9 cellular contexts compared by ENCODE assay signal in the genomic region with DNA sequence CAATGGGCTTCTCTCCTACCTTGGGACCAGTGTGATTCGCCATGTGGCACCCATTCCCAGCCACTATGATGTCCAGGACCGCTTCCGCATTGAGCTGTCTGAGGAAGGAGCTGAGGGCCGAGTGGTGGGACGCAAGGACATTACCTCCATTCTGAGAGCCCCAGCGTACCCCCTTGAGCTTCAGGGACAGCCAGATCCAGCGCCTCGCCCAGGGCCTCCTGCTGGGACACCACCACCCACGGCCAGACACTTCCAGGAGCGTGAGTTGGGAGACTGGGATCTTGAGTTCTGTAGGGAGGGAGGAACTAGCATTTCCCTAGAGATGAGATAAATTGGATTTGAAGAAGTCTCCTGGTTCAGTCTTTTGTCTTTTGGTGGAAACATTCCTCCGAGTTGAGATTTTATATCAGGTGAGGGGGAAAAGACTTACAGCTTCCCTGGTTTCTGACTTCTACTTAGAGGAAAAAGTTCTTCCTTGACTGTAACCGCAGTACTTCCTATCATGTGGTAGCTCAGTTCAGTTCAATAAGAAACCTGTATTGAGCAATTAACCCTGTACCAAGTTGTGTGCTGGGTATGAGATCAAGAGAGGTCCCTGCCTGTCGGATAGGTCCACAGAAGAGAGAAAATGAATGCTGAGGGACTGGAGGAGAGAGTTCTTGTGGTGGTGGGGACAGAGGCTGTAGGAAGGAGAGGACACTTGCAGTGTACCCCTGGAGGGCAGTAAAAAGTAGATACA. TPM values are rescaled to one million over a fixed set of nuclear protein-coding genes. Genes with fewer than 3 reads are reported as not detected.
DNase-seq lines count a peak whose midpoint lies in the region; ATAC-seq and TF ChIP-seq lines count a peak whose summit lies in the region.
"Had no signal": no experiment of that assay in that cellular context is flagged by ENCODE, and none has a peak within 500 bp of the region (broad histone marks: within the 10 kb centered on the region; RNA-seq: fewer than 3 reads in every experiment).

No MANE protein-coding gene starts in this region.

- CTCF ChIA-PET in A673 (lab: Charles Lee) (no interaction called here), IMR-90 (lab: Yijun Ruan, JAX) (interaction anchor here (0.6 kb wide), 2 partner anchors 98 to 174 kb away, joined by 3 to 6 read pairs; no protein-coding TSS in a partner anchor)

- no peak overlapping the region for H3K27ac Mint-ChIP-seq in activated naive CD8-positive, alpha-beta T cell treated with anti-CD3 and anti-CD28 coated beads, Interleukin-2, amount 50 U/mL, for 24 hours

- no peak overlapping the region for H2BK120ac ChIP-seq in IMR-90 (ENCODE audit: low read depth, low read length)

- H3K14ac ChIP-seq in IMR-90 (replicated peaks; ENCODE audit: low read depth, low read length): no peak overlapping the region

- BruUV-seq in A673 (replicated peaks; lab: Mats Ljungman, UMichigan) (no TSS peak), IMR-90 (replicated peaks; lab: Mats Ljungman, UMichigan) (no TSS peak)

- TF ChIP-seq CTCF in A673 (conservative IDR thresholded peaks at IDR 0.05; ENCODE audit: low read depth, low read length): no peak
- TF ChIP-seq CTCF in IMR-90 (conservative IDR thresholded peaks at IDR 0.05; ENCODE audit: low read depth, low read length): no peak

- in situ Hi-C loops in IMR-90 (cut with MboI; ENCODE audit: low sequenced_read_pairs): no loop called here

- H3K4me1 ChIP-seq in A673 (ENCODE audit: insufficient read depth, low read length, poor library complexity, severe bottlenecking) (peaks cover 7% of the 10 kb centered on the region), IMR-90 (ENCODE audit: control insufficient read depth, insufficient read depth, low read length) (peaks cover 6% of the 10 kb centered on the region), muscle layer of duodenum (ENCODE audit: control insufficient read depth in 1 of 2, insufficient read depth in 2 of 2, low read length in 2 of 2) (peaks cover 0 to 13% of the 10 kb centered on the region in 2 donors)

- H4K8ac ChIP-seq in IMR-90 (ENCODE audit: low read depth in 2 of 2, low read length in 2 of 2): no peak overlapping the region

- no peaks in the 10 kb centered on the region for H3K36me3 ChIP-seq in A673 (ENCODE audit: insufficient read depth, low read length, poor library complexity, severe bottlenecking)
- no peaks in the 10 kb centered on the region; the same call in 1 of the 2 replicates for H3K36me3 ChIP-seq in IMR-90 (ENCODE audit: control insufficient read depth, insufficient read depth, low read length)
- peaks cover 0 to 3% of the 10 kb centered on the region in 2 donors for H3K36me3 ChIP-seq in muscle layer of duodenum (ENCODE audit: control insufficient read depth in 1 of 2, insufficient read depth in 2 of 2, low read length in 2 of 2)

- no peak overlapping the region for H2BK20ac ChIP-seq in IMR-90 (ENCODE audit: low read depth, low read length)

- POLR2A ChIA-PET in A673 (lab: Charles Lee; ENCODE audit: low non-redundant PET) (no interaction called here), IMR-90 (lab: Charles Lee; ENCODE audit: unreplicated experiment) (no interaction called here)

- no peak for TF ChIP-seq POLR2A in IMR-90 (IDR thresholded peaks at IDR 0.05; ENCODE audit: low read depth, low read length)

- no peaks in the 10 kb centered on the region for H3K36me3 Mint-ChIP-seq in activated naive CD8-positive, alpha-beta T cell treated with anti-CD3 and anti-CD28 coated beads, Interleukin-2, amount 50 U/mL, for 24 hours (ENCODE audit: low read depth)

- H3K23ac ChIP-seq in IMR-90 (ENCODE audit: low read depth, low read length): peak overlapping the region; percentile 19; the same call in 1 of the 2 replicates

- WGBS in IMR-90 (ENCODE audit: extremely low coverage in 2 of 2, insufficient read length in 1 of 2), 2 experiments: no CpG with 5 or more reads among the region's 13 CpGs

- H3K9me1 ChIP-seq in IMR-90 (ENCODE audit: insufficient read depth, low read length): peaks cover 3% of the 10 kb centered on the region; the same call in 1 of the 2 replicates

- no peak overlapping the region for H3K27ac ChIP-seq in A673 (ENCODE audit: low read depth, low read length, poor library complexity, severe bottlenecking)
- H3K27ac ChIP-seq in IMR-90 (ENCODE audit: insufficient read depth, low read length): no peak overlapping the region
- H3K27ac ChIP-seq in muscle layer of duodenum (ENCODE audit: low read length): no peak overlapping the region

- ATAC-seq in IMR-90 (ENCODE audit: low read depth): no peak
- no peak for ATAC-seq in activated naive CD8-positive, alpha-beta T cell treated with anti-CD3 and anti-CD28 coated beads, Interleukin-2, amount 50 U/mL, for 24 hours
- ATAC-seq in HG03039 (IDR thresholded peaks at IDR 0.05; ENCODE audit: unreplicated experiment): no peak

- H2AFZ ChIP-seq in IMR-90 (replicated peaks; ENCODE audit: low read length, poor library complexity): peak overlapping the region; percentile 95

- no peaks in the 10 kb centered on the region for H3K9me3 Mint-ChIP-seq in activated naive CD8-positive, alpha-beta T cell treated with anti-CD3 and anti-CD28 coated beads, Interleukin-2, amount 50 U/mL, for 24 hours

- H3K9me3 ChIP-seq in A673 (ENCODE audit: low read depth, low read length, poor library complexity, severe bottlenecking): no peaks in the 10 kb centered on the region
- H3K9me3 ChIP-seq in IMR-90 (ENCODE audit: control insufficient read depth, insufficient read depth, low read length): no peaks in the 10 kb centered on the region
- no peaks in the 10 kb centered on the region for H3K9me3 ChIP-seq in muscle layer of duodenum (ENCODE audit: control insufficient read depth in 1 of 2, low read length in 2 of 2)

- no peak overlapping the region for H3K18ac ChIP-seq in IMR-90 (ENCODE audit: low read depth, low read length)

- dilution Hi-C loops in IMR-90 (cut with HindIII; ENCODE audit: low sequenced_read_pairs, unreplicated experiment): no loop called here

- H3K9ac ChIP-seq in IMR-90 (ENCODE audit: low read depth, low read length): no peak overlapping the region

- no peak for TF ChIP-seq RAD21 in IMR-90 (IDR thresholded peaks at IDR 0.05; ENCODE audit: low read length)

- peak overlapping the region; percentile 56 for H3K4me3 ChIP-seq in A673 (ENCODE audit: low read depth, low read length, poor library complexity, severe bottlenecking)
- peak overlapping the region; percentile 68 for H3K4me3 ChIP-seq in IMR-90 (ENCODE audit: insufficient read depth, low read depth, low read length)
- peak overlapping the region; percentile 64 to 88 for H3K4me3 ChIP-seq in muscle layer of duodenum (ENCODE audit: low read depth in 1 of 2, low read length in 2 of 2)

- peak overlapping the region; percentile 99; the same call in 1 of the 2 replicates for H3K4me2 ChIP-seq in IMR-90 (ENCODE audit: low read depth, low read length)

- no peak overlapping the region for H2BK5ac ChIP-seq in IMR-90 (ENCODE audit: low read depth, low read length, poor library complexity, severe bottlenecking)

- no peaks in the 10 kb centered on the region for H4K20me1 ChIP-seq in IMR-90 (ENCODE audit: insufficient read depth, low read length)

- H3K27me3 ChIP-seq in A673 (replicated peaks; ENCODE audit: insufficient read depth, low read depth, low read length, poor library complexity) (no peaks in the 10 kb centered on the region), IMR-90 (ENCODE audit: control insufficient read depth, insufficient read depth, low read length) (no peaks in the 10 kb centered on the region), muscle layer of duodenum (ENCODE audit: low read depth, low read length) (no peaks in the 10 kb centered on the region)

- DNase-seq in A673 (ENCODE audit: low spot score): no peak
- DNase-seq in IMR-90: no peak
- DNase-seq in activated naive CD8-positive, alpha-beta T cell treated with anti-CD3 and anti-CD28 coated beads, Interleukin-2, amount 50 U/mL, for 24 hours: no peak
- no peak for DNase-seq in OCI-M1 (lab: John Stamatoyannopoulos, UW)
- no peak for DNase-seq in stimulated activated CD4-positive, alpha-beta T cell treated with anti-CD3 and anti-CD28 coated beads, Interleukin-4, amount 100 ng/mL, for 1 hour
- DNase-seq in activated gamma-delta T cell (lab: John Stamatoyannopoulos, UW): no peak
- DNase-seq: EL had no signal

- intact Hi-C loops in A673 (cut with micrococcal nuclease; ENCODE audit: unreplicated experiment) (no loop called here), IMR-90 (cut with micrococcal nuclease) (loop anchor here (2.0 to 5.0 kb wide), 2 partner anchors 59 to 239 kb away; partner anchors contain the start of genes GNB2 and SLC12A9)

- H3K4me1 Mint-ChIP-seq in activated naive CD8-positive, alpha-beta T cell treated with anti-CD3 and anti-CD28 coated beads, Interleukin-2, amount 50 U/mL, for 24 hours: peaks cover 23% of the 10 kb centered on the region

- peak overlapping the region; percentile 97 for H2AK9ac ChIP-seq in IMR-90 (replicated peaks; ENCODE audit: low read depth, low read length, poor library complexity)

- H3K27me3 Mint-ChIP-seq in activated naive CD8-positive, alpha-beta T cell treated with anti-CD3 and anti-CD28 coated beads, Interleukin-2, amount 50 U/mL, for 24 hours: peaks cover 3% of the 10 kb centered on the region

- H2BK15ac ChIP-seq in IMR-90 (ENCODE audit: low read depth, low read length): no peak overlapping the region

- H4K5ac ChIP-seq in IMR-90 (ENCODE audit: low read depth, low read length): no peak overlapping the region

- H3K4ac ChIP-seq in IMR-90 (ENCODE audit: low read depth, low read length): no peak overlapping the region

- peak overlapping the region; percentile 93 for H3K4me3 Mint-ChIP-seq in activated naive CD8-positive, alpha-beta T cell treated with anti-CD3 and anti-CD28 coated beads, Interleukin-2, amount 50 U/mL, for 24 hours

- no peak overlapping the region for H4K91ac ChIP-seq in IMR-90 (ENCODE audit: insufficient read depth, low read depth, low read length)

- peaks cover 0 to 19% of the 10 kb centered on the region in 2 experiments; a peak in 3 of 4 replicates for H3K79me1 ChIP-seq in IMR-90 (ENCODE audit: low read depth in 1 of 2, low read length in 2 of 2)

- H3K56ac ChIP-seq in IMR-90 (ENCODE audit: extremely low read depth, insufficient read depth, low read length): no peak overlapping the region

- H2AK5ac ChIP-seq in IMR-90 (ENCODE audit: low read depth, low read length): no peak overlapping the region

RNA-seq across cellular contexts. Expression of gene MOSPD3, which starts 1.3 kb away (rescaled TPM):
- total RNA-seq in A673 (2021): 17.3 and 24.8 TPM in 2 replicates
- 2.2 and 2.3 TPM in 2 replicates for total RNA-seq in IMR-90 (2012; rRNA removed)
- 23.2 and 30.0 TPM in 2 replicates for polyA plus RNA-seq in IMR-90 (2012; rRNA removed)
- polyA plus RNA-seq in IMR-90 (2012; cell fraction: cytosol; rRNA removed): 16.0 and 40.1 TPM in 2 replicates
- polyA plus RNA-seq in IMR-90 (2012; cell fraction: nucleus; rRNA removed; ENCODE audit: low replicate concordance): 23.7 and 42.5 TPM in 2 replicates

RNA-seq across cellular contexts. Expression of gene PCOLCE, which starts 11.5 kb away (rescaled TPM):
- 45.0 and 70.1 TPM in 2 replicates for total RNA-seq in A673 (2021)
- 22.6 and 25.6 TPM in 2 replicates for total RNA-seq in IMR-90 (2012; rRNA removed)
- 364 and 385 TPM in 2 replicates for polyA plus RNA-seq in IMR-90 (2012; rRNA removed)
- polyA plus RNA-seq in IMR-90 (2012; cell fraction: cytosol; rRNA removed): 283 and 394 TPM in 2 replicates
- 615 and 1,429 TPM in 2 replicates for polyA plus RNA-seq in IMR-90 (2012; cell fraction: nucleus; rRNA removed; ENCODE audit: low replicate concordance)

RNA-seq across cellular contexts. Expression of gene FBXO24, which starts 27.5 kb away (rescaled TPM):
- 0.44 and 0.75 TPM in 2 replicates for total RNA-seq in A673 (2021)
- 0.28 and 0.54 TPM in 2 replicates for total RNA-seq in IMR-90 (2012; rRNA removed)
- 0.29 and 0.43 TPM in 2 replicates for polyA plus RNA-seq in IMR-90 (2012; rRNA removed)
- 0.23 and 0.58 TPM in 2 replicates for polyA plus RNA-seq in IMR-90 (2012; cell fraction: cytosol; rRNA removed)
- polyA plus RNA-seq in IMR-90 (2012; cell fraction: nucleus; rRNA removed; ENCODE audit: low replicate concordance): 1.5 and 2.5 TPM in 2 replicates

RNA-seq across cellular contexts. Expression of gene LRCH4, which starts 27.7 kb away (rescaled TPM):
- total RNA-seq in A673 (2021): 42.4 and 50.4 TPM in 2 replicates
- 5.0 and 6.1 TPM in 2 replicates for total RNA-seq in IMR-90 (2012; rRNA removed)
- polyA plus RNA-seq in IMR-90 (2012; rRNA removed): 41.3 and 42.2 TPM in 2 replicates
- polyA plus RNA-seq in IMR-90 (2012; cell fraction: cytosol; rRNA removed): 20.5 and 31.1 TPM in 2 replicates
- 247 and 673 TPM in 2 replicates for polyA plus RNA-seq in IMR-90 (2012; cell fraction: nucleus; rRNA removed; ENCODE audit: low replicate concordance)

RNA-seq across cellular contexts. Expression of gene TFR2, which starts 27.7 kb away (rescaled TPM):
- total RNA-seq in A673 (2021): 1.4 and 2.0 TPM in 2 replicates
- under 0.01 and 0.18 TPM in 2 replicates for total RNA-seq in IMR-90 (2012; rRNA removed)
- polyA plus RNA-seq in IMR-90 (2012; rRNA removed): 0.24 and 0.50 TPM in 2 replicates
- polyA plus RNA-seq in IMR-90 (2012; cell fraction: cytosol; rRNA removed): 0.63 and 1.2 TPM in 2 replicates
- polyA plus RNA-seq in IMR-90 (2012; cell fraction: nucleus; rRNA removed; ENCODE audit: low replicate concordance): 1.1 and 2.4 TPM in 2 replicates
